ENCODE assay signal across 38 cellular contexts in the genomic region with DNA sequence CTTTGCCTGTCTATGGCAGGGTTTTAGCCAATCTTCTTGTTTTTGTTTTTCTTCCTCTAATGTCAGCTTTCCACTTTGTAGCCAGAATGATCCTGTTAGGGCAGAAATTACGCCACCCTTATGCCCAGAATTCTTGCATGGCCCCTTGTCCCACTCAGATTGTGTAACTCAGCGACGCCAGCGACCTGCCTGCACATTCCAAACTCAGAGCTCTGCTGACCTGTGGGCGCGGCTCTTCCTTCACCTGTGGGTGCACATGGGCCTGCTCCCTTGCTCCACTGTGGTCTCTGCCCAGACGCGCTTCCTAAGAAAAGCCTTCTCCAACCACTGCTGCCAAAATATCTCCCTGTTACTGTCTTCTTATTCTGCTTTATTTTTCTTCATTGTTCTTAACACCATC.
"Had no signal": no experiment of that assay in that cellular context is flagged by ENCODE, and none has a peak within 500 bp of the region (broad histone marks: within the 10 kb centered on the region; RNA-seq: fewer than 3 reads in every experiment).

No MANE protein-coding gene starts in this region.

- H3K36me3 ChIP-seq: MG63, WERI-Rb-1 had no signal

- H3K4me3 ChIP-seq: cardiac muscle cell, MG63 had no signal

- H3K27me3 Mint-ChIP-seq: activated naive CD4-positive, alpha-beta T cell treated with anti-CD3 and anti-CD28 coated beads, Interleukin-2, amount 10 ng/mL, durations not matched to agents 7 days and 5 days; brain had no signal

- H3K27me3 ChIP-seq: cardiac muscle cell had no signal

- DNase-seq: activated CD4-positive, alpha-beta memory T cell treated with anti-CD3 and anti-CD28 coated beads, Interleukin-2, amount 10 ng/mL, durations not matched to agents 7 days and 5 days; activated CD4-positive, alpha-beta T cell treated with anti-CD3 and anti-CD28 coated beads for 1 hour; activated CD4-positive, alpha-beta T cell treated with anti-CD3 and anti-CD28 coated beads for 48 hours; activated CD4-positive, CD25-positive, alpha-beta regulatory T cell; activated CD8-positive, alpha-beta memory T cell treated with anti-CD3 and anti-CD28 coated beads for 24 hours; activated CD8-positive, alpha-beta memory T cell treated with anti-CD3 and anti-CD28 coated beads, Interleukin-2, amount 10 ng/mL, durations not matched to agents 7 days and 5 days; activated CD8-positive, alpha-beta memory T cell treated with anti-CD3 and anti-CD28 coated beads, Interleukin-2, amount 50 U/mL, for 48 hours; activated effector memory CD4-positive, alpha-beta T cell treated with Interleukin-2 at 50 U/mL for 16 hours; activated naive CD4-positive, alpha-beta T cell treated with anti-CD3 and anti-CD28 coated beads, Interleukin-2, amount 10 ng/mL, durations not matched to agents 7 days and 5 days; activated naive CD8-positive, alpha-beta T cell treated with anti-CD3 and anti-CD28 coated beads, Interleukin-2, amount 50 U/mL, for 24 hours; activated T-cell treated with anti-CD3 and anti-CD28 coated beads, Interleukin-2, amount 50 U/mL, for 48 hours; anterior cingulate cortex; Karpas-422; KBM-7; MG63; MV-4-11; NCI-H1092; NCI-H1436 treated with DMSO at 0.1 percent for 48 hours; NCI-H1694 treated with DMSO at 0.1 percent for 48 hours; NCI-H2029; NCI-H345; NCI-H510A; NCI-H526; NCI-H748 treated with DMSO at 0.1 percent for 48 hours; NK-92 treated with Interleukin-12 subunit alpha and Interleukin-12 subunit beta, amount 100 ng/mL, for 24 hours; PC-3; SIG-M5; T-cell; T-helper 2 cell; T-helper 9 cell; WERI-Rb-1 had no signal

- H3K27ac ChIP-seq: cardiac muscle cell, RWPE1, WERI-Rb-1 had no signal

- H3K36me3 Mint-ChIP-seq: activated CD8-positive, alpha-beta memory T cell treated with anti-CD3 and anti-CD28 coated beads, Interleukin-2, amount 10 ng/mL, durations not matched to agents 7 days and 5 days; activated naive CD4-positive, alpha-beta T cell treated with anti-CD3 and anti-CD28 coated beads, Interleukin-2, amount 10 ng/mL, durations not matched to agents 7 days and 5 days; T-cell had no signal

- ATAC-seq: activated CD8-positive, alpha-beta memory T cell treated with anti-CD3 and anti-CD28 coated beads, Interleukin-2, amount 10 ng/mL, durations not matched to agents 7 days and 5 days; activated naive CD8-positive, alpha-beta T cell treated with anti-CD3 and anti-CD28 coated beads, Interleukin-2, amount 50 U/mL, for 24 hours; PC-3; Right ventricle myocardium inferior; SK-N-SH treated with all-trans-retinoic acid at 6 μM for 48 hours; T-cell had no signal

- H3K9me3 Mint-ChIP-seq: activated CD4-positive, alpha-beta memory T cell treated with anti-CD3 and anti-CD28 coated beads, Interleukin-2, amount 10 ng/mL, durations not matched to agents 7 days and 5 days; activated naive CD4-positive, alpha-beta T cell treated with anti-CD3 and anti-CD28 coated beads, Interleukin-2, amount 10 ng/mL, durations not matched to agents 7 days and 5 days; activated naive CD8-positive, alpha-beta T cell treated with anti-CD3 and anti-CD28 coated beads, Interleukin-2, amount 50 U/mL, for 24 hours; brain; central memory CD8-positive, alpha-beta T cell; T-cell had no signal

- H3K4me3 Mint-ChIP-seq: activated CD4-positive, alpha-beta memory T cell treated with anti-CD3 and anti-CD28 coated beads, Interleukin-2, amount 10 ng/mL, durations not matched to agents 7 days and 5 days; activated CD8-positive, alpha-beta memory T cell treated with anti-CD3 and anti-CD28 coated beads, Interleukin-2, amount 10 ng/mL, durations not matched to agents 7 days and 5 days; activated naive CD4-positive, alpha-beta T cell treated with anti-CD3 and anti-CD28 coated beads, Interleukin-2, amount 10 ng/mL, durations not matched to agents 7 days and 5 days; activated naive CD8-positive, alpha-beta T cell; activated naive CD8-positive, alpha-beta T cell treated with anti-CD3 and anti-CD28 coated beads, Interleukin-2, amount 50 U/mL, for 24 hours; brain; central memory CD8-positive, alpha-beta T cell; T-cell had no signal

- H3K27ac Mint-ChIP-seq: activated CD4-positive, alpha-beta memory T cell treated with anti-CD3 and anti-CD28 coated beads, Interleukin-2, amount 10 ng/mL, durations not matched to agents 7 days and 5 days; activated CD8-positive, alpha-beta memory T cell treated with anti-CD3 and anti-CD28 coated beads, Interleukin-2, amount 10 ng/mL, durations not matched to agents 7 days and 5 days; activated naive CD4-positive, alpha-beta T cell treated with anti-CD3 and anti-CD28 coated beads, Interleukin-2, amount 10 ng/mL, durations not matched to agents 7 days and 5 days; activated naive CD8-positive, alpha-beta T cell; activated naive CD8-positive, alpha-beta T cell treated with anti-CD3 and anti-CD28 coated beads, Interleukin-2, amount 50 U/mL, for 24 hours; brain; T-cell had no signal

- H3K9me3 ChIP-seq: MG63 had no signal
